13 cellular contexts compared by ENCODE assay signal in the genomic region with DNA sequence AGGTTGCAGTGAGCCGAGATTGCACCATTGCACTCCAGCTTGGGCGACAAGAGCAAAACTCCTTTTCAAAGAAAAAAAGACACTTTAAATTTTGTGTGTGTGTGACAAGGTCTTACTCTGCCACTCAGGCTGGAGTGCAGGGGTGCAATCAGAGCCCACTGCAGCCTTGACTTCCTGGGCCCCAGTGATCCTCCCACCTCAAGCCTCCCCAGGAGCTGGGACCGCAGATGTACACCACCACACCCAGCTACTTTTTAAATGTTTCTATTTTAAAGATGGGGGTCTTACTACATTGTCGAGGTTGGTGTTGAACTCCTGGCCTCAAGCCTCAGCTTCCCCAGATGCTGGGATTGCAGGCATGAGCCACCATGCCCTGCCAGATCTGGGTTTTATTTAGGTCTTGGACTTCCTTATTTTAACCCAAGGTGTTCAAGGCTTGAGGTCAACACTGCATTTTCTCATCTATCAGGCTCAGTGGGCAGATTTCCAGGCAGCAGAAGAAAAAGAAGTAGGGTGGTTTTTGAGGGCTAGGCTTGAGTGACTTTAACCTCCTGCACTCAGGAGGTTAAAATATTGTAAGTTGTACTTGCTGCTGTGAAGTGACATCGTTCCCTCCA.
DNase-seq lines count a peak whose midpoint lies in the region; ATAC-seq and TF ChIP-seq lines count a peak whose summit lies in the region.
"Had no signal": no experiment of that assay in that cellular context is flagged by ENCODE, and none has a peak within 500 bp of the region (broad histone marks: within the 10 kb centered on the region; RNA-seq: fewer than 3 reads in every experiment).

No MANE protein-coding gene starts in this region.

- peaks cover 37% of the 10 kb centered on the region for H3K27me3 ChIP-seq in left ventricle myocardium inferior (ENCODE audit: low read depth)
- H3K27me3 ChIP-seq: vagina had no signal

- no peaks in the 10 kb centered on the region for H3K36me3 ChIP-seq in left ventricle myocardium inferior
- H3K36me3 ChIP-seq: vagina had no signal

- H3K4me3 ChIP-seq in left ventricle myocardium inferior, result no peak overlapping the region
- H3K4me3 ChIP-seq: vagina had no signal

- H3K27ac ChIP-seq in left ventricle myocardium inferior (replicated peaks), result no peak overlapping the region
- H3K27ac ChIP-seq: KMS-11, vagina had no signal

- ATAC-seq in GM21723 (IDR thresholded peaks at IDR 0.05; ENCODE audit: unreplicated experiment), result peak; percentile 73

- no peaks in the 10 kb centered on the region for H3K9me3 Mint-ChIP-seq in T-helper 1 cell treated with Interleukin-12 subunit alpha and Interleukin-12 subunit beta and Interleukin-4 antibody, amounts not matched to agents 30 μg/mL and 1 μg/mL, for 36 hours

- peaks cover 27% of the 10 kb centered on the region for H3K36me3 Mint-ChIP-seq in T-helper 1 cell treated with Interleukin-12 subunit alpha and Interleukin-12 subunit beta and Interleukin-4 antibody, amounts not matched to agents 30 μg/mL and 1 μg/mL, for 36 hours (ENCODE audit: low read depth)

- H3K4me1 ChIP-seq in left ventricle myocardium inferior, result no peaks in the 10 kb centered on the region
- H3K4me1 ChIP-seq: vagina had no signal

- H3K4me3 Mint-ChIP-seq in T-helper 1 cell treated with Interleukin-12 subunit alpha and Interleukin-12 subunit beta and Interleukin-4 antibody, amounts not matched to agents 30 μg/mL and 1 μg/mL, for 36 hours, result peak overlapping the region; percentile 21

- intact Hi-C loops in posterior vena cava (cut with DNase I) (no loop called here), left ventricle myocardium inferior (cut with micrococcal nuclease) (no loop called here)

- no peak for TF ChIP-seq CTCF in left ventricle myocardium inferior (IDR thresholded peaks at IDR 0.05; ENCODE audit: borderline replicate concordance)

- no peaks in the 10 kb centered on the region for H3K27me3 Mint-ChIP-seq in T-helper 1 cell treated with Interleukin-12 subunit alpha and Interleukin-12 subunit beta and Interleukin-4 antibody, amounts not matched to agents 30 μg/mL and 1 μg/mL, for 36 hours (ENCODE audit: low read depth)

- H3K9me3 ChIP-seq in left ventricle myocardium inferior (replicated peaks), result peaks cover 4% of the 10 kb centered on the region
- H3K9me3 ChIP-seq: vagina had no signal

- H3K4me1 Mint-ChIP-seq in T-helper 1 cell treated with Interleukin-12 subunit alpha and Interleukin-12 subunit beta and Interleukin-4 antibody, amounts not matched to agents 30 μg/mL and 1 μg/mL, for 36 hours (ENCODE audit: low read depth), result peaks cover 23% of the 10 kb centered on the region

- DNase-seq in T-helper 1 cell (no peak), MV-4-11 (lab: John Stamatoyannopoulos, UW) (peak; percentile 63), posterior vena cava (ENCODE audit: low spot score) (peak; percentile 50), left ventricle myocardium inferior (no peak), COR-L47 (lab: John Stamatoyannopoulos, UW) (no peak), DMS 273 treated with DMSO at 0.1 percent for 48 hours (lab: John Stamatoyannopoulos, UW) (no peak)
- DNase-seq: activated gamma-delta T cell; erythroblast; stimulated activated CD4-positive, alpha-beta T cell treated with anti-CD3 and anti-CD28 coated beads, Interleukin-1b, Interleukin-23, amount 100 ng/mL, for 48 hours had no signal

- peak overlapping the region; percentile 27 for H3K27ac Mint-ChIP-seq in T-helper 1 cell treated with Interleukin-12 subunit alpha and Interleukin-12 subunit beta and Interleukin-4 antibody, amounts not matched to agents 30 μg/mL and 1 μg/mL, for 36 hours

Comparison
In these comparisons a context has a peak if more than half of its experiments do, and no peak if none do; other contexts are left out.
1. DNase-seq: peak in MV-4-11 (single experiment) and posterior vena cava (single experiment); none in T-helper 1 cell (0 of 5), left ventricle myocardium inferior (single experiment), COR-L47 (single experiment) and DMS 273 treated with DMSO at 0.1 percent for 48 hours (single experiment).